In the genomic region with DNA sequence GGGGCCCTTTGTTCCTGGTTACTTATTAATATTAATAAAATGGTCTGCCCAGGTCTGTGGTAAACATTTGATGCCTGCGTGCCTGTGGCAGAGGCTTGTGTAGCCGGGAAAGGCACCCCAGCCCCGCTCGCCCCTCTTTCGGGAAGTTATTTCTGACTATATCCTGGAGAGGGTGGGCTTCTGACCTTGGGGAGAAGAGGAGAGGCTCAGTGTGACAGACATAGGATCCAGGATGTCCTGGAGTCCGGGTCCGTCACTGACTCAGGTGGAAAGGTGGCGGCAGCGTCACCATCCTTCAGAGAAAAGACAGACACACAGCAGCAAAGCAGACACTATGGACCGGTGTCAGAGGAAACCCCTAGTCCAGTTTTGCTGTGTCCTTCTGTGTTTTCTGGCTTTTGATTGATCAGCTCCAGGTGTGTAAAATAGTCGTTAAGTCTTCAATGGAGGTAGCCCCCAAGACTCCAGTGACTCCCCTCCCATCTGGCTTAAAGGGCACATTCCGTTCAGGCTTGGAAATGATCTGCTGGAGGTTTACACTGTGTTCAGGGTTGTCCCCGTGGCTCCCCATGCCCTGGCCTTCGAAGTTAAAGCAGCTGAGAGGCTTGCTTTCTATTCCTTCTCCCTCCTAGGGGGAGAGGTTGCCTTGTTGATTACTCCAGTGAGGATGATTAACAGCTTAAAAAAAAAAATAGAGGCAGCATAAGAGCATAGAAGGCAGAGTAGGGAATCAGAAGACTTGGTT, we compare ENCODE assay signal across 8 cellular contexts.
A peak's percentile ranks its signal among the peaks of the same experiment; 100 is the strongest.
DNase-seq lines count a peak whose midpoint lies in the region; ATAC-seq and TF ChIP-seq lines count a peak whose summit lies in the region.

No MANE protein-coding gene starts in this region.

- H3K4me3 Mint-ChIP-seq in IgD-negative memory B cell (peak overlapping the region in 2 of 4 donors; percentile 91 to 92), neural progenitor cell (peak overlapping the region; percentile 64)

- 84 to 90% methylated on average over 14 of the region's 14 CpGs for WGBS in ectodermal cell, 2 experiments

- TF ChIP-seq POLR2A in GM18505 (IDR thresholded peaks at IDR 0.05; ENCODE audit: borderline replicate concordance, extremely low read depth, insufficient read depth, insufficient read length), result no peak

- CTCF ChIA-PET in AG04450 (lab: Charles Lee), result interaction anchor here (1.0 to 8.0 kb wide), 6 partner anchors 8 to 420 kb away, joined by 3 to 80 read pairs (median 20); no protein-coding TSS in a partner anchor

- H3K27ac ChIP-seq in AG04450 (ENCODE audit: low read depth, low read length), result peak overlapping the region; percentile 93
- H3K27ac ChIP-seq in ectodermal cell (ENCODE audit: insufficient read depth, low read depth, low read length, poor library complexity, severe bottlenecking), result peak overlapping the region; percentile 18
- H3K27ac ChIP-seq in neural progenitor cell, result no peak overlapping the region

- peak overlapping the region; percentile 70 for H3K4me2 ChIP-seq in neural progenitor cell

- no peak for TF ChIP-seq CTCF in AG04450 (IDR thresholded peaks at IDR 0.05; ENCODE audit: low read depth, low read length)
- TF ChIP-seq CTCF in neural progenitor cell (IDR thresholded peaks at IDR 0.05), result no peak

- H3K27ac Mint-ChIP-seq in IgD-negative memory B cell (peak overlapping the region in 2 of 3 donors; percentile 39 to 89), neural progenitor cell (peak overlapping the region; percentile 72)

- H3K9me3 ChIP-seq in AG04450 (ENCODE audit: control insufficient read depth, insufficient read depth, low read length) (no peaks in the 10 kb centered on the region), ectodermal cell (ENCODE audit: control insufficient read depth, low read length) (no peaks in the 10 kb centered on the region), neural progenitor cell (ENCODE audit: low read depth) (no peaks in the 10 kb centered on the region)

- no peak for ATAC-seq in GM18505 (IDR thresholded peaks at IDR 0.05; ENCODE audit: unreplicated experiment)

- H3F3A ChIP-seq in neural progenitor cell (ENCODE audit: low read depth), result peaks cover 62% of the 10 kb centered on the region

- H3K4me1 ChIP-seq in ectodermal cell (ENCODE audit: control insufficient read depth, insufficient read depth, low read length) (peaks cover 43% of the 10 kb centered on the region), neural progenitor cell (peaks cover 51% of the 10 kb centered on the region)

- no peaks in the 10 kb centered on the region for H3K79me2 ChIP-seq in neural progenitor cell (ENCODE audit: low read depth)

- H3K36me3 ChIP-seq in ectodermal cell (ENCODE audit: control insufficient read depth, insufficient read depth, low read length) (no peaks in the 10 kb centered on the region), neural progenitor cell (no peaks in the 10 kb centered on the region)

- DNase-seq in AG04450 (ENCODE audit: low read depth, low spot score), result no peak
- peak; percentile 35 for DNase-seq in neural progenitor cell (ENCODE audit: low spot score)
- no peak for DNase-seq in DMS 273 treated with DMSO at 0.1 percent for 48 hours (lab: John Stamatoyannopoulos, UW)
- no peak for DNase-seq in ecto neural progenitor cell (ENCODE audit: low spot score)
- DNase-seq in islet precursor cell, result no peak

- H3K27me3 Mint-ChIP-seq in IgD-negative memory B cell (no peaks in the 10 kb centered on the region), neural progenitor cell (ENCODE audit: insufficient read depth, low read depth) (peaks cover 11% of the 10 kb centered on the region)

- H3K4me1 Mint-ChIP-seq in IgD-negative memory B cell, result peaks cover 6 to 25% (median 16%) of the 10 kb centered on the region in 3 donors
- H3K4me1 Mint-ChIP-seq in neural progenitor cell, result peaks cover 66% of the 10 kb centered on the region

- H3K36me3 Mint-ChIP-seq in IgD-negative memory B cell, result no peaks in the 10 kb centered on the region
- peaks cover 29% of the 10 kb centered on the region for H3K36me3 Mint-ChIP-seq in neural progenitor cell

- H3K27me3 ChIP-seq in AG04450 (ENCODE audit: control insufficient read depth, insufficient read depth, low read length) (no peaks in the 10 kb centered on the region), ectodermal cell (ENCODE audit: control insufficient read depth, insufficient read depth, low read length, poor library complexity, severe bottlenecking) (no peaks in the 10 kb centered on the region), neural progenitor cell (no peaks in the 10 kb centered on the region)

- H4K20me1 ChIP-seq in neural progenitor cell (ENCODE audit: low read depth), result peaks cover 44% of the 10 kb centered on the region

- no peak overlapping the region for H2AFZ ChIP-seq in neural progenitor cell (replicated peaks)

- no peak overlapping the region for H3K9ac ChIP-seq in neural progenitor cell

- H3K9me3 Mint-ChIP-seq in IgD-negative memory B cell (no peaks in the 10 kb centered on the region), neural progenitor cell (no peaks in the 10 kb centered on the region)

- H3K4me3 ChIP-seq in AG04450 (ENCODE audit: low read depth, low read length), result no peak overlapping the region
- H3K4me3 ChIP-seq in ectodermal cell (ENCODE audit: insufficient read depth, low read depth, low read length), result no peak overlapping the region
- H3K4me3 ChIP-seq in neural progenitor cell, result no peak overlapping the region

- POLR2A ChIA-PET in AG04450 (lab: Yijun Ruan, JAX), result interaction anchor here (0.6 kb wide), 1 partner anchor 383 kb away, joined by 4 read pairs; no protein-coding TSS in a partner anchor
